In genomic region chr1:160993544-160993943, GRCh38 we compare ENCODE assay signal across 9 cellular contexts. TPM values are rescaled to one million over a fixed set of nuclear protein-coding genes. Genes with fewer than 3 reads are reported as not detected.
DNase-seq lines count a peak whose midpoint lies in the region; FAIRE-seq and TF ChIP-seq lines count a peak whose summit lies in the region.
"Had no signal": no experiment of that assay in that cellular context is flagged by ENCODE, and none has a peak within 500 bp of the region (broad histone marks: within the 10 kb centered on the region; RNA-seq: fewer than 3 reads in every experiment).

No MANE protein-coding gene starts in this region.

- H3K4me3 Mint-ChIP-seq in progenitor cell of endocrine pancreas (ENCODE audit: low read depth): no peak overlapping the region

- no peaks in the 10 kb centered on the region for H3K79me2 ChIP-seq in GM23248 (ENCODE audit: insufficient read depth)

- no peak overlapping the region for H3K27ac Mint-ChIP-seq in progenitor cell of endocrine pancreas

- H3F3A ChIP-seq in GM23248 (ENCODE audit: insufficient read depth): peaks cover 30% of the 10 kb centered on the region

- H3K36me3 ChIP-seq in GM23248 (ENCODE audit: low read depth): no peaks in the 10 kb centered on the region

- peaks cover 15% of the 10 kb centered on the region for H3K4me1 ChIP-seq in GM23248 (ENCODE audit: insufficient read depth)

- TF ChIP-seq CTCF in AG10803 (conservative IDR thresholded peaks at IDR 0.05; ENCODE audit: low read length) (peak; percentile 63), progenitor cell of endocrine pancreas (IDR thresholded peaks at IDR 0.05; ENCODE audit: unreplicated experiment) (no peak)

- peaks cover 13% of the 10 kb centered on the region for H3K36me3 Mint-ChIP-seq in progenitor cell of endocrine pancreas (ENCODE audit: insufficient read depth)

- no peak overlapping the region for H2AFZ ChIP-seq in GM23248

- no peak overlapping the region for H3K4me2 ChIP-seq in GM23248 (ENCODE audit: unreplicated experiment)

- H3K9me2 ChIP-seq in GM23248 (ENCODE audit: insufficient read depth): no peaks in the 10 kb centered on the region

- no peak for FAIRE-seq in urothelium cell line (lab: Jason Lieb, UNC)

- DNase-seq in AG10803 (ENCODE audit: low read depth) (peak; percentile 86), GM23248 (peak; percentile 83), SKM-1 treated with dmso at 0.1 percent for 144 hours (lab: John Stamatoyannopoulos, UW; ENCODE audit: unreplicated experiment) (peak; percentile 34), iris pigment epithelial cell (ENCODE audit: low read depth) (peak; percentile 82), progenitor cell of endocrine pancreas (ENCODE audit: low spot score, unreplicated experiment) (no peak), urothelium cell line (ENCODE audit: low spot score) (no peak), mesenteric fat pad (ENCODE audit: low spot score) (no peak)
- no peak for DNase-seq in activated T-cell treated with anti-CD3 and anti-CD28 coated beads, Interleukin-2, amount 50 U/mL, for 48 hours
- DNase-seq: cerebellar nuclear complex had no signal

- no peaks in the 10 kb centered on the region for H3K27me3 Mint-ChIP-seq in progenitor cell of endocrine pancreas

- H3K4me3 ChIP-seq in AG10803 (ENCODE audit: low read length) (no peak overlapping the region), GM23248 (no peak overlapping the region)

- no peak overlapping the region for H3K27ac ChIP-seq in GM23248

- H3K9me3 Mint-ChIP-seq in progenitor cell of endocrine pancreas (ENCODE audit: low read depth): no peaks in the 10 kb centered on the region

- no peaks in the 10 kb centered on the region for H3K27me3 ChIP-seq in GM23248 (replicated peaks; ENCODE audit: insufficient read depth)

- H4K20me1 ChIP-seq in GM23248 (ENCODE audit: insufficient read depth): no peaks in the 10 kb centered on the region

- H3K9ac ChIP-seq in GM23248: no peak overlapping the region

- in situ Hi-C loops in GM23248 (cut with MboI): loop anchor here (10.0 kb wide), 1 partner anchor 101 kb away; the partner anchor contains the start of gene KLHDC9

- 7 to 8% methylated on average over 3 of the region's 3 CpGs for WGBS in GM23248 (ENCODE audit: low coverage in 1 of 2, low lambda C conversion rate in 2 of 2, missing lambda C conversion rate in 2 of 2), 2 experiments

- H3K9me3 ChIP-seq in GM23248 (ENCODE audit: low read depth): no peaks in the 10 kb centered on the region

- peaks cover 3% of the 10 kb centered on the region for H3K4me1 Mint-ChIP-seq in progenitor cell of endocrine pancreas (ENCODE audit: low read depth)

RNA-seq across cellular contexts. Expression of gene F11R, which starts 27.4 kb away (rescaled TPM):
- 0.76 and 1.5 TPM in 2 replicates for total RNA-seq in GM23248 (2014; rRNA removed; shearing (Covaris generic))
- polyA plus RNA-seq in GM23248 (2016; fragmentation: Nextera tagmentation; extraction: Ambion mirVana): 0.52 and 0.53 TPM in 2 replicates
- total RNA-seq in progenitor cell of endocrine pancreas: 149 and 156 TPM in 2 replicates
- 55.5 TPM for total RNA-seq in mesenteric fat pad

RNA-seq across cellular contexts. Expression of gene ITLN2, which starts 38.9 kb away (rescaled TPM):
- not detected in 2 replicates for total RNA-seq in GM23248 (2014; rRNA removed; shearing (Covaris generic))
- not detected in 2 replicates for polyA plus RNA-seq in GM23248 (2016; fragmentation: Nextera tagmentation; extraction: Ambion mirVana)
- 1.2 and 1.8 TPM in 2 replicates for total RNA-seq in progenitor cell of endocrine pancreas
- not detected for total RNA-seq in mesenteric fat pad

RNA-seq across cellular contexts. Expression of gene TSTD1, which starts 45.2 kb away (rescaled TPM):
- not detected in 2 replicates for total RNA-seq in GM23248 (2014; rRNA removed; shearing (Covaris generic))
- not detected in 2 replicates for polyA plus RNA-seq in GM23248 (2016; fragmentation: Nextera tagmentation; extraction: Ambion mirVana)
- total RNA-seq in progenitor cell of endocrine pancreas (52.0 and 54.7 TPM in 2 replicates), mesenteric fat pad (11.0 TPM)

RNA-seq across cellular contexts. Expression of gene USF1, which starts 52.2 kb away (rescaled TPM):
- total RNA-seq in GM23248 (2014; rRNA removed; shearing (Covaris generic)): 53.2 and 68.4 TPM in 2 replicates
- polyA plus RNA-seq in GM23248 (2016; fragmentation: Nextera tagmentation; extraction: Ambion mirVana): 12.2 and 17.1 TPM in 2 replicates
- total RNA-seq in progenitor cell of endocrine pancreas: 79.9 and 88.7 TPM in 2 replicates
- 57.9 TPM for total RNA-seq in mesenteric fat pad

Comparison
In these comparisons a context has a peak if more than half of its experiments do, and no peak if none do; other contexts are left out.
1. DNase-seq: peak in AG10803 (single experiment), GM23248 (single experiment), SKM-1 treated with dmso at 0.1 percent for 144 hours (single experiment) and iris pigment epithelial cell (single experiment); none in progenitor cell of endocrine pancreas (single experiment), urothelium cell line (single experiment), activated T-cell treated with anti-CD3 and anti-CD28 coated beads, Interleukin-2, amount 50 U/mL, for 48 hours (0 of 2) and mesenteric fat pad (single experiment).
2. RNA of gene F11R, which starts 27.4 kb away (total RNA-seq): 149 to 156 TPM in progenitor cell of endocrine pancreas and 55.5 TPM in mesenteric fat pad (single experiment); 0.76 to 1.5 TPM in GM23248; every median in the first group is over 10 times any median in the second.
3. RNA of gene TSTD1, which starts 45.2 kb away (total RNA-seq): 52.0 to 54.7 TPM in progenitor cell of endocrine pancreas and 11.0 TPM in mesenteric fat pad (single experiment); not detected in GM23248; every median in the first group is over 10 times any median in the second.